In genomic region chr10:11286261-11286989, GRCh38 we compare ENCODE assay signal across 10 cellular contexts.
DNase-seq lines count a peak whose midpoint lies in the region; ATAC-seq, FAIRE-seq and TF ChIP-seq lines count a peak whose summit lies in the region.
"Had no signal": no experiment of that assay in that cellular context is flagged by ENCODE, and none has a peak within 500 bp of the region (broad histone marks: within the 10 kb centered on the region; RNA-seq: fewer than 3 reads in every experiment).

No MANE protein-coding gene starts in this region.

- no peak for TF ChIP-seq CTCF in GM12864 (IDR thresholded peaks at IDR 0.05; ENCODE audit: low read depth, low read length, missing control alignments)
- TF ChIP-seq CTCF in D721Med (IDR thresholded peaks at IDR 0.05; ENCODE audit: insufficient read depth, missing control alignments), result no peak

- peak overlapping the region; percentile 50 for H3K27ac Mint-ChIP-seq in activated CD8-positive, alpha-beta T cell treated with anti-CD3 and anti-CD28 coated beads, Interleukin-2, amount 10 ng/mL, durations not matched to agents 7 days and 5 days

- no peaks in the 10 kb centered on the region for H3K27me3 Mint-ChIP-seq in activated CD8-positive, alpha-beta T cell treated with anti-CD3 and anti-CD28 coated beads, Interleukin-2, amount 10 ng/mL, durations not matched to agents 7 days and 5 days (ENCODE audit: low read depth)

- DNase-seq in GM12864 (ENCODE audit: low read depth), result peak; percentile 74
- no peak for DNase-seq in activated CD8-positive, alpha-beta T cell treated with anti-CD3 and anti-CD28 coated beads, Interleukin-2, amount 10 ng/mL, durations not matched to agents 7 days and 5 days
- no peak for DNase-seq in GM03348 (ENCODE audit: low spot score)
- no peak for DNase-seq in HCEC 1CT
- DNase-seq in D721Med (ENCODE audit: insufficient read length, low spot score), result no peak
- no peak for DNase-seq in middle frontal gyrus (ENCODE audit: extremely low spot score, low spot score)
- DNase-seq: aorta, NCI-H1048 had no signal

- H3K4me3 ChIP-seq in GM12864 (ENCODE audit: low read depth, low read length), result no peak overlapping the region

- no peak overlapping the region for H3K4me3 Mint-ChIP-seq in activated CD8-positive, alpha-beta T cell treated with anti-CD3 and anti-CD28 coated beads, Interleukin-2, amount 10 ng/mL, durations not matched to agents 7 days and 5 days

- ATAC-seq in GM19035 (IDR thresholded peaks at IDR 0.05; ENCODE audit: unreplicated experiment) (peak; percentile 88), HG02870 (IDR thresholded peaks at IDR 0.05; ENCODE audit: unreplicated experiment) (peak; percentile 95)
- peak; percentile 9 for ATAC-seq in activated CD8-positive, alpha-beta T cell treated with anti-CD3 and anti-CD28 coated beads, Interleukin-2, amount 10 ng/mL, durations not matched to agents 7 days and 5 days

- peaks cover 3% of the 10 kb centered on the region for H3K4me1 Mint-ChIP-seq in activated CD8-positive, alpha-beta T cell treated with anti-CD3 and anti-CD28 coated beads, Interleukin-2, amount 10 ng/mL, durations not matched to agents 7 days and 5 days (ENCODE audit: low read depth)

- peaks cover 54% of the 10 kb centered on the region for H3K36me3 Mint-ChIP-seq in activated CD8-positive, alpha-beta T cell treated with anti-CD3 and anti-CD28 coated beads, Interleukin-2, amount 10 ng/mL, durations not matched to agents 7 days and 5 days (ENCODE audit: low read depth)

- CTCF ChIA-PET in activated CD8-positive, alpha-beta T cell treated with anti-CD3 and anti-CD28 coated beads, Interleukin-2, amount 10 ng/mL, durations not matched to agents 7 days and 5 days (lab: Charles Lee), result no interaction called here

- POLR2A ChIA-PET in activated CD8-positive, alpha-beta T cell treated with anti-CD3 and anti-CD28 coated beads, Interleukin-2, amount 10 ng/mL, durations not matched to agents 7 days and 5 days (lab: Charles Lee), result no interaction called here

- no peak for FAIRE-seq in D721Med (lab: Jason Lieb, UNC)

- H3K9me3 Mint-ChIP-seq in activated CD8-positive, alpha-beta T cell treated with anti-CD3 and anti-CD28 coated beads, Interleukin-2, amount 10 ng/mL, durations not matched to agents 7 days and 5 days (ENCODE audit: insufficient read depth), result no peaks in the 10 kb centered on the region

Comparison
In these comparisons a context has a peak if more than half of its experiments do, and no peak if none do; other contexts are left out.
1. ATAC-seq: peak in every context shown above with its lines; median percentile 95 in HG02870; 88 in GM19035; 9 in activated CD8-positive, alpha-beta T cell treated with anti-CD3 and anti-CD28 coated beads, Interleukin-2, amount 10 ng/mL, durations not matched to agents 7 days and 5 days.